In genomic region chr10:32446701-32447406, GRCh38 we compare ENCODE assay signal across 8 cellular contexts. TPM values are rescaled to one million over a fixed set of nuclear protein-coding genes. Genes with fewer than 3 reads are reported as not detected.
DNase-seq lines count a peak whose midpoint lies in the region; ATAC-seq and TF ChIP-seq lines count a peak whose summit lies in the region.

No MANE protein-coding gene starts in this region.

- H3K4me1 Mint-ChIP-seq in chondrocyte (ENCODE audit: low read depth): peaks cover 18% of the 10 kb centered on the region

- no peaks in the 10 kb centered on the region for H3K9me3 ChIP-seq in AG04450 (ENCODE audit: control insufficient read depth, insufficient read depth, low read length)
- H3K9me3 ChIP-seq in NT2/D1 (ENCODE audit: insufficient read depth, low read length): no peaks in the 10 kb centered on the region

- DNase-seq in AG04450 (ENCODE audit: low read depth, low spot score) (no peak), NT2/D1 (ENCODE audit: low read depth, low spot score) (peak; percentile 0), chondrocyte (ENCODE audit: low spot score) (no peak), left lobe of liver (ENCODE audit: low spot score) (no peak), superior temporal gyrus (ENCODE audit: extremely low spot score) (peak; percentile 62)

- peak overlapping the region; percentile 96 for H3K27ac Mint-ChIP-seq in chondrocyte (ENCODE audit: unreplicated experiment)

- H3K36me3 Mint-ChIP-seq in chondrocyte (ENCODE audit: low read depth): peaks cover 1% of the 10 kb centered on the region

- POLR2A ChIA-PET in AG04450 (lab: Yijun Ruan, JAX): no interaction called here

- peak overlapping the region; percentile 96 for H3K27ac ChIP-seq in AG04450 (ENCODE audit: low read depth, low read length)

- CTCF ChIA-PET in AG04450 (lab: Charles Lee): no interaction called here

- peak; percentile 19 for ATAC-seq in left lobe of liver
- no peak for ATAC-seq in GM21619 (IDR thresholded peaks at IDR 0.05; ENCODE audit: unreplicated experiment)
- no peak for ATAC-seq in HG02610 (IDR thresholded peaks at IDR 0.05; ENCODE audit: unreplicated experiment)

- H3K9ac ChIP-seq in NT2/D1 (ENCODE audit: insufficient read length, low read depth): peak overlapping the region; percentile 70

- H3K4me3 ChIP-seq in AG04450 (ENCODE audit: low read depth, low read length) (peak overlapping the region; percentile 75), GM12875 (ENCODE audit: low read depth, low read length) (peak overlapping the region; percentile 96), NT2/D1 (ENCODE audit: insufficient read length, low read depth) (peak overlapping the region; percentile 49)

- no peaks in the 10 kb centered on the region for H3K27me3 Mint-ChIP-seq in chondrocyte (ENCODE audit: low read depth)

- no peaks in the 10 kb centered on the region for H3K36me3 ChIP-seq in NT2/D1 (ENCODE audit: insufficient read depth, insufficient read length, low read length)

- H3K4me3 Mint-ChIP-seq in chondrocyte (ENCODE audit: unreplicated experiment): peak overlapping the region; percentile 89

- H3K27me3 ChIP-seq in AG04450 (ENCODE audit: control insufficient read depth, insufficient read depth, low read length): no peaks in the 10 kb centered on the region
- no peaks in the 10 kb centered on the region for H3K27me3 ChIP-seq in NT2/D1 (ENCODE audit: insufficient read depth, insufficient read length)

- TF ChIP-seq CTCF in AG04450 (IDR thresholded peaks at IDR 0.05; ENCODE audit: low read depth, low read length) (no peak), GM12875 (IDR thresholded peaks at IDR 0.05; ENCODE audit: borderline replicate concordance, insufficient read depth, low read depth, low read length) (no peak), chondrocyte (IDR thresholded peaks at IDR 0.05) (no peak)

- H3K4me1 ChIP-seq in NT2/D1 (ENCODE audit: insufficient read depth, insufficient read length): no peaks in the 10 kb centered on the region

- peaks cover 4% of the 10 kb centered on the region for H3K9me3 Mint-ChIP-seq in chondrocyte (ENCODE audit: low read depth)

RNA-seq across cellular contexts. Expression of gene CCDC7, which starts 0.9 kb away (rescaled TPM):
- 1.1 and 1.9 TPM in 2 replicates for polyA plus RNA-seq in AG04450 (2011; rRNA removed)
- 1.8 and 4.2 TPM in 2 replicates for polyA minus RNA-seq in AG04450 (2011; rRNA and poly(A)+ RNA removed)
- total RNA-seq in chondrocyte (7.0 to 13.4 TPM (median 10.2 TPM) in 3 replicates), left lobe of liver (4.9 TPM)

Comparison
In these comparisons a context has a peak if more than half of its experiments do, and no peak if none do; other contexts are left out.
1. DNase-seq: peak in NT2/D1 (single experiment) and superior temporal gyrus (single experiment); none in AG04450 (single experiment), chondrocyte (single experiment) and left lobe of liver (single experiment).
2. Peak in every context shown above with its lines, with median percentiles within 50 percentile points of each other: H3K4me3 ChIP-seq.